In the genomic region with DNA sequence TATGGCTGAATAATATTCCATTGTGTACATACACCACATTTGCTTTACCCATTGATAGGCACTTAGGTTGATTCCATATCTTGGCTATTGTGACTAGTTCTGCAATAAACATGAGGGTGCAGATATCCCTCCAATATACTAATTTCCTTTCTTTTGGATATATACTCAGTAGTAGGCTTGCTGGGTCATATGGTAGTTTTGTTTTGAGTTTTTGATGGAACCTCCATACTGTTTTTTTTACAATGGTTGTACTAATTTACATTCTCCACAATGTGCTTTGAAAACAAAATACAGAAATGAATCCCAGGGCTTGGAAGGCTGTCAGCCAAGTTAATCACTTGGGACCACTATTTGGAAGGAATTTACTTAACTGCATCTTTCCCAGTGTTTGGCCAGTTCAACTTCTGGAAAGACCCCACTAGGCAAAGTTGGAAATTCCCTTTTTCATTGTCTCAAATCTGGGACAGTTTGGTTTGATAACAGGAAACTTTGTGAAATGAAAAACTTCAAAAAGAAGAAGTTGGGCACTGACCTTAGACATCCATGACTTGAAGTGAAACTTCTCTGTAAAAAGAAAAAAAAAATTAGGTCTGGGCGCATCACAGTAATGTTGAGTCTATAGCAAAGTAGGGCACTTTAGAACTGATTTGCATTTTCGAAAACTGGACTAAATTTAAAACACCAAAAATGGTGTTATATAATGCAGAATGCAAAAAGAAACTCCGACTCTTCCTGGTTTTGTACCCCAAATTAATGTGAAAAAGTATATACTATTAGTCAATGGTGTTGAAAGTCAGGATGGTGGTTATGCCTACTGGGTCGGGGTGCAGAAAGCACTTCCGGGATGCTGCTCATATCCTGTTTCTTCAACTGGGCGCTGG, we compare ENCODE assay signal across 8 cellular contexts. TPM values are rescaled to one million over a fixed set of nuclear protein-coding genes. Genes with fewer than 3 reads are reported as not detected.
DNase-seq lines count a peak whose midpoint lies in the region; ATAC-seq lines count a peak whose summit lies in the region.

No MANE protein-coding gene starts in this region.

- POLR2A ChIA-PET in activated naive CD8-positive, alpha-beta T cell treated with anti-CD3 and anti-CD28 coated beads, Interleukin-2, amount 10 ng/mL, durations not matched to agents 7 days and 5 days (lab: Charles Lee), result interaction anchor here (1.7 kb wide), 1 partner anchor 64 kb away, joined by 3 read pairs; no protein-coding TSS in a partner anchor

- peak overlapping the region; percentile 67 for H3K27ac Mint-ChIP-seq in activated naive CD8-positive, alpha-beta T cell treated with anti-CD3 and anti-CD28 coated beads, Interleukin-2, amount 10 ng/mL, durations not matched to agents 7 days and 5 days

- DNase-seq in CD1c-positive myeloid dendritic cell (ENCODE audit: extremely low spot score), result peak; percentile 89
- DNase-seq in GM19238 (ENCODE audit: insufficient read length, low spot score), result peak; percentile 53
- DNase-seq in activated naive CD8-positive, alpha-beta T cell treated with anti-CD3 and anti-CD28 coated beads, Interleukin-2, amount 10 ng/mL, durations not matched to agents 7 days and 5 days, result no peak
- DNase-seq in LoVo (ENCODE audit: low spot score), result no peak
- no peak for DNase-seq in NK-92 (lab: John Stamatoyannopoulos, UW; ENCODE audit: unreplicated experiment)
- DNase-seq in NCI-H82 treated with DMSO at 0.1 percent for 48 hours (lab: John Stamatoyannopoulos, UW; ENCODE audit: unreplicated experiment), result no peak
- no peak for DNase-seq in NCI-H774 (lab: John Stamatoyannopoulos, UW)

- ATAC-seq in HG03159 (IDR thresholded peaks at IDR 0.05; ENCODE audit: unreplicated experiment), result peak; percentile 58
- ATAC-seq in activated naive CD8-positive, alpha-beta T cell treated with anti-CD3 and anti-CD28 coated beads, Interleukin-2, amount 10 ng/mL, durations not matched to agents 7 days and 5 days (ENCODE audit: low read depth), result peak; percentile 24

- H3K27me3 Mint-ChIP-seq in activated naive CD8-positive, alpha-beta T cell treated with anti-CD3 and anti-CD28 coated beads, Interleukin-2, amount 10 ng/mL, durations not matched to agents 7 days and 5 days, result peaks cover 11% of the 10 kb centered on the region

- H3K4me3 Mint-ChIP-seq in activated naive CD8-positive, alpha-beta T cell treated with anti-CD3 and anti-CD28 coated beads, Interleukin-2, amount 10 ng/mL, durations not matched to agents 7 days and 5 days, result peak overlapping the region; percentile 54

- no peaks in the 10 kb centered on the region for H3K9me3 Mint-ChIP-seq in activated naive CD8-positive, alpha-beta T cell treated with anti-CD3 and anti-CD28 coated beads, Interleukin-2, amount 10 ng/mL, durations not matched to agents 7 days and 5 days

- peaks cover 15% of the 10 kb centered on the region for H3K36me3 Mint-ChIP-seq in activated naive CD8-positive, alpha-beta T cell treated with anti-CD3 and anti-CD28 coated beads, Interleukin-2, amount 10 ng/mL, durations not matched to agents 7 days and 5 days

- H3K4me1 Mint-ChIP-seq in activated naive CD8-positive, alpha-beta T cell treated with anti-CD3 and anti-CD28 coated beads, Interleukin-2, amount 10 ng/mL, durations not matched to agents 7 days and 5 days, result peaks cover 27% of the 10 kb centered on the region

RNA-seq across cellular contexts. Expression of gene CTSH, which starts 6.0 kb away (rescaled TPM):
- total RNA-seq in activated naive CD8-positive, alpha-beta T cell treated with anti-CD3 and anti-CD28 coated beads, Interleukin-2, amount 10 ng/mL, durations not matched to agents 7 days and 5 days, result 10 to 100 TPM; 31.5 to 33.9 TPM

Comparison
In these comparisons a context has a peak if more than half of its experiments do, and no peak if none do; other contexts are left out.
1. DNase-seq: peak in CD1c-positive myeloid dendritic cell (single experiment) and GM19238 (single experiment); none in activated naive CD8-positive, alpha-beta T cell treated with anti-CD3 and anti-CD28 coated beads, Interleukin-2, amount 10 ng/mL, durations not matched to agents 7 days and 5 days (single experiment), LoVo (single experiment), NK-92 (single experiment), NCI-H82 treated with DMSO at 0.1 percent for 48 hours (single experiment) and NCI-H774 (single experiment).